ENCODE assay signal across 1 cellular context in genomic region chr14:67717048-67717447, GRCh38.
A peak's percentile ranks its signal among the peaks of the same experiment; 100 is the strongest.
TF ChIP-seq lines count a peak whose summit lies in the region.

No MANE protein-coding gene starts in this region.

TF ChIP-seq in HepG2, 621 proteins besides CTCF, POLR2A, EP300 and RAD21 (continued from another document and continues in another):
- TF ChIP-seq ZBTB40 (IDR thresholded peaks at IDR 0.05) (no peak), ZBTB40 (CRISPR knock-in tag; IDR thresholded peaks at IDR 0.05) (no peak), ZNF274 (CRISPR knock-in tag; IDR thresholded peaks at IDR 0.05) (no peak), ZSCAN29 (CRISPR knock-in tag; conservative IDR thresholded peaks at IDR 0.05) (no peak), ZNF362 (CRISPR knock-in tag; IDR thresholded peaks at IDR 0.05; ENCODE audit: borderline replicate concordance) (peak; percentile 55; the same call in 1 of the 2 replicates), ARID4A (CRISPR knock-in tag; IDR thresholded peaks at IDR 0.05; ENCODE audit: borderline replicate concordance) (no peak), THAP9 (CRISPR knock-in tag; IDR thresholded peaks at IDR 0.05; ENCODE audit: borderline replicate concordance) (no peak), YEATS4 (CRISPR knock-in tag; IDR thresholded peaks at IDR 0.05; ENCODE audit: borderline replicate concordance) (no peak), ZBTB2 (CRISPR knock-in tag; IDR thresholded peaks at IDR 0.05; ENCODE audit: low read depth) (no peak), ATM (IDR thresholded peaks at IDR 0.05; ENCODE audit: borderline replicate concordance) (no peak), NR0B2 (CRISPR knock-in tag; IDR thresholded peaks at IDR 0.05) (no peak), KMT2B (CRISPR knock-in tag; IDR thresholded peaks at IDR 0.05) (no peak), KDM1A (CRISPR knock-in tag; IDR thresholded peaks at IDR 0.05) (no peak), REST (IDR thresholded peaks at IDR 0.05; ENCODE audit: borderline replicate concordance in 1 of 2, low read depth in 1 of 2, low read length in 2 of 2) (no peak), ZNF136 (CRISPR knock-in tag; IDR thresholded peaks at IDR 0.05; ENCODE audit: low read depth) (no peak), PRDM4 (CRISPR knock-in tag; IDR thresholded peaks at IDR 0.05; ENCODE audit: borderline replicate concordance) (no peak), WIZ (CRISPR knock-in tag; IDR thresholded peaks at IDR 0.05) (no peak), ZNF513 (CRISPR knock-in tag; conservative IDR thresholded peaks at IDR 0.05) (no peak), CCAR2 (optimal IDR thresholded peaks at IDR 0.05; ENCODE audit: low read depth, low read length) (no peak)
